ENCODE assay signal across 8 cellular contexts in the genomic region with DNA sequence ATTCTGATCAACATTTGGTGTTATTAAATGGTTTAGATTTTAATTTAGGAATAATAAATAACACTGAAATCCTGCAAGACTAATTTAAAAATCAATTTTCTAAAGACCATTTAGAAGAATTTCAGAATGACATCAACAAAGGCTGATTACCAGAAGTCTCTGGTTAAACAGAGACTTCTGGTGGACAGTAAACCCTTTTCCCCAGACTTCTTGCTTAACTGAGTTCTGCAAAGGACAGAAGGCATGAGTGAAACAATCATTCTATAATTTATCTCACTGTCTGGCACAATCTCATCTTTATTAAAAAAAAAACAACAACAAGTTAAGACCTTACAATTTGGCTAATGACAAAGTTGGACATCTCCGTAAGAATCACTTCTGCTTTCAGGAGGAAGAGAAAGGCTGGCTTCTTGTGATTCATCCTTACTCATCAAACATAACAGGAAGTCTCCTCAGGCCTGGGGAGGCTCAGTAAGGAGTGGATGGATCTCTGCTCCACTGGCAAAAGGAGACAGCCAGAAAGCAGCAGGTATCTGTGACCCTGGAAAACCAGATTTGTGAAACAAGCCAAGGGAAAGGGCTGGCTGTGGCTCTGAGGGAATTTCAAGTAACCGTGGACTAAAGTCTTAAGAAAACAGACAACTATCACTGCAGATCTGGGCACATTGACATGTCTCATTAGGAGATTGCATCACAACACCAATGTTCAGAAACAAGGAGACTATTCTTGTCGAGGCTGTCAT. TPM values are rescaled to one million over a fixed set of nuclear protein-coding genes. Genes with fewer than 3 reads are reported as not detected.
A peak's percentile ranks its signal among the peaks of the same experiment; 100 is the strongest.
DNase-seq lines count a peak whose midpoint lies in the region; ATAC-seq and TF ChIP-seq lines count a peak whose summit lies in the region.

No MANE protein-coding gene starts in this region.

- no peaks in the 10 kb centered on the region for H3K79me1 ChIP-seq in mesendoderm (ENCODE audit: low read length)

- H3K36me3 ChIP-seq in A673 (ENCODE audit: insufficient read depth, low read length, poor library complexity, severe bottlenecking) (no peaks in the 10 kb centered on the region), mesendoderm (ENCODE audit: control insufficient read depth, insufficient read depth, low read length) (no peaks in the 10 kb centered on the region), transverse colon (no peaks in the 10 kb centered on the region)

- H2BK15ac ChIP-seq in mesendoderm (replicated peaks; ENCODE audit: low read depth) = peak overlapping the region; percentile 78

- no peak overlapping the region for H3K4ac ChIP-seq in mesendoderm (ENCODE audit: low read depth, low read length)

- ATAC-seq in GM18870 (IDR thresholded peaks at IDR 0.05; ENCODE audit: unreplicated experiment) = peak; percentile 69
- peak; percentile 61 for ATAC-seq in HG03175 (IDR thresholded peaks at IDR 0.05; ENCODE audit: unreplicated experiment)

- H4K5ac ChIP-seq in mesendoderm (ENCODE audit: low read length) = no peak overlapping the region

- H3K27ac ChIP-seq in A673 (ENCODE audit: low read depth, low read length, poor library complexity, severe bottlenecking) (peak overlapping the region; percentile 11), caudate nucleus (ENCODE audit: low read depth, low read length) (peak overlapping the region; percentile 63), mesendoderm (ENCODE audit: low read depth, low read length) (no peak overlapping the region), transverse colon (peak overlapping the region; percentile 43 to 77 (median 76))

- H2BK5ac ChIP-seq in mesendoderm (ENCODE audit: low read length) = no peak overlapping the region

- intact Hi-C loops in A673 (cut with micrococcal nuclease; ENCODE audit: unreplicated experiment) = loop anchor here (2.0 to 5.0 kb wide), 2 partner anchors 99 to 795 kb away; no protein-coding TSS in a partner anchor
- intact Hi-C loops in transverse colon (cut with DNase I; ENCODE audit: low total_unique reads) = no loop called here

- TSS peak; percentile 61 for BruUV-seq in A673 (replicated peaks; lab: Mats Ljungman, UMichigan)

- peak overlapping the region; percentile 30 for H3K18ac ChIP-seq in mesendoderm (ENCODE audit: low read length)

- H3K4me3 ChIP-seq in A673 (ENCODE audit: low read depth, low read length, poor library complexity, severe bottlenecking) (no peak overlapping the region), mesendoderm (ENCODE audit: low read length) (no peak overlapping the region), transverse colon (no peak overlapping the region)

- POLR2A ChIA-PET in A673 (lab: Charles Lee; ENCODE audit: low non-redundant PET) = no interaction called here

- H3K4me1 ChIP-seq in A673 (ENCODE audit: insufficient read depth, low read length, poor library complexity, severe bottlenecking) (peaks cover 7% of the 10 kb centered on the region), mesendoderm (ENCODE audit: control insufficient read depth, low read depth, low read length) (no peaks in the 10 kb centered on the region), transverse colon (peaks cover 3 to 19% (median 7%) of the 10 kb centered on the region in 4 donors)

- DNase-seq in A673 (ENCODE audit: low spot score) = peak; percentile 67
- peak; percentile 80 for DNase-seq in SK-MEL-5 (ENCODE audit: low read depth, low spot score)
- peak in 8 of 61 donors; percentile 9 to 34 (median 23) for DNase-seq in caudate nucleus (lab: John Stamatoyannopoulos, UW)
- DNase-seq in mesendoderm = peak; percentile 66
- peak; percentile 45 for DNase-seq in transverse colon
- no peak for DNase-seq in NCI-H1417 treated with DMSO at 0.1 percent for 48 hours (lab: John Stamatoyannopoulos, UW)

- H3K9ac ChIP-seq in mesendoderm (ENCODE audit: low read length) = no peak overlapping the region

- H2BK120ac ChIP-seq in mesendoderm (ENCODE audit: low read depth, low read length) = no peak overlapping the region

- H3K4me2 ChIP-seq in mesendoderm (ENCODE audit: low read length) = no peak overlapping the region

- H3K27me3 ChIP-seq in A673 (replicated peaks; ENCODE audit: insufficient read depth, low read depth, low read length, poor library complexity) = no peaks in the 10 kb centered on the region
- no peaks in the 10 kb centered on the region for H3K27me3 ChIP-seq in mesendoderm (ENCODE audit: insufficient read depth, low read length, poor library complexity)
- H3K27me3 ChIP-seq in transverse colon = no peaks in the 10 kb centered on the region

- H3K9me3 ChIP-seq in A673 (ENCODE audit: low read depth, low read length, poor library complexity, severe bottlenecking) = no peaks in the 10 kb centered on the region
- no peaks in the 10 kb centered on the region for H3K9me3 ChIP-seq in transverse colon

- TF ChIP-seq POLR2A in transverse colon (IDR thresholded peaks at IDR 0.05) = no peak

- WGBS in mesendoderm (ENCODE audit: extremely low coverage, insufficient coverage, low lambda C conversion rate) = no CpG with 5 or more reads among the region's 3 CpGs
- WGBS in transverse colon (ENCODE audit: low coverage in 1 of 2), 2 donors = 43 to 57% methylated on average over 2 to 3 of the region's 3 CpGs

- in situ Hi-C loops in SK-MEL-5 (cut with HindIII; ENCODE audit: low pct_unique_long_range_greater_than_20kb, low sequenced_read_pairs) (no loop called here), transverse colon (cut with MboI; ENCODE audit: low pct_ligation_motif_present in 1 of 4, low pct_unique_long_range_greater_than_20kb in 1 of 4, low sequenced_read_pairs in 3 of 4) (loop anchor here in 1 of 4 donors (10.0 kb wide), 1 partner anchor 93 kb away; no protein-coding TSS in a partner anchor)

- no peak overlapping the region for H3K23ac ChIP-seq in mesendoderm (ENCODE audit: low read length)

- H3K79me2 ChIP-seq in mesendoderm (ENCODE audit: control insufficient read depth, insufficient read depth, low read length) = no peaks in the 10 kb centered on the region

- no peak for TF ChIP-seq EP300 in transverse colon (IDR thresholded peaks at IDR 0.05; ENCODE audit: low read depth)

- CTCF ChIA-PET in A673 (lab: Charles Lee) = no interaction called here

- H3K56ac ChIP-seq in mesendoderm (ENCODE audit: low read length) = no peak overlapping the region

- no peak overlapping the region for H2AK5ac ChIP-seq in mesendoderm (ENCODE audit: low read length)

- TF ChIP-seq CTCF in A673 (conservative IDR thresholded peaks at IDR 0.05; ENCODE audit: low read depth, low read length) = no peak
- no peak for TF ChIP-seq CTCF in transverse colon (IDR thresholded peaks at IDR 0.05)

- no peak overlapping the region for H4K8ac ChIP-seq in mesendoderm (ENCODE audit: low read depth, low read length)

RNA-seq across cellular contexts. Expression of a gene that starts 0.9 kb away (rescaled TPM):
- total RNA-seq in A673 (2021) = 0.59 and 1.5 TPM in 2 replicates
- 6.8 and 7.8 TPM in 2 replicates for total RNA-seq in SK-MEL-5 (2014; rRNA removed; shearing (Covaris generic))
- polyA plus RNA-seq in SK-MEL-5 (2015; cell fraction: cytosol; rRNA removed) = 4.4 and 6.5 TPM in 2 replicates
- 15.6 and 19.6 TPM in 2 replicates for polyA plus RNA-seq in SK-MEL-5 (2015; cell fraction: nucleus; rRNA removed)
- polyA plus RNA-seq in mesendoderm (2013, experiment 1 of 2) = 0.17 TPM
- 0.17 TPM for polyA plus RNA-seq in mesendoderm (2013, experiment 2 of 2)
- total RNA-seq in transverse colon = 1 to 10 TPM; 1.6 to 5.9 (median 3.3) TPM

RNA-seq across cellular contexts. Expression of a gene that starts 10.1 kb away (rescaled TPM):
- total RNA-seq in A673 (2021) (4.2 and 6.3 TPM in 2 replicates), transverse colon (100 to 1,000 TPM in 3 of 4 donors, 10 to 100 TPM in 1; 52.4 to 121 (median 115) TPM)
- 33.0 and 38.6 TPM in 2 replicates for total RNA-seq in SK-MEL-5 (2014; rRNA removed; shearing (Covaris generic))
- 20.1 and 21.9 TPM in 2 replicates for polyA plus RNA-seq in SK-MEL-5 (2015; cell fraction: cytosol; rRNA removed)
- 8.8 and 15.2 TPM in 2 replicates for polyA plus RNA-seq in SK-MEL-5 (2015; cell fraction: nucleus; rRNA removed)
- polyA plus RNA-seq in mesendoderm (2013, experiment 1 of 2) = 8.0 TPM
- polyA plus RNA-seq in mesendoderm (2013, experiment 2 of 2) = 9.0 TPM

RNA-seq across cellular contexts. Expression of a gene that starts 52.9 kb away (rescaled TPM):
- total RNA-seq in A673 (2021) = 0.15 and 0.37 TPM in 2 replicates
- 5.5 and 6.7 TPM in 2 replicates for total RNA-seq in SK-MEL-5 (2014; rRNA removed; shearing (Covaris generic))
- polyA plus RNA-seq in SK-MEL-5 (2015; cell fraction: cytosol; rRNA removed) = 3.7 and 4.1 TPM in 2 replicates
- 2.9 and 6.5 TPM in 2 replicates for polyA plus RNA-seq in SK-MEL-5 (2015; cell fraction: nucleus; rRNA removed)
- not detected for polyA plus RNA-seq in mesendoderm (2013, experiment 1 of 2)
- 0.01 TPM for polyA plus RNA-seq in mesendoderm (2013, experiment 2 of 2)
- total RNA-seq in transverse colon = 10 to 100 TPM in 1 of 4 donors, 1 to 10 TPM in 2, under 1 TPM in 1; 0.20 to 14.0 (median 6.1) TPM
